15 cellular contexts compared by ENCODE assay signal in genomic region chr9:130187523-130187846, GRCh38. TPM values are rescaled to one million over a fixed set of nuclear protein-coding genes. Genes with fewer than 3 reads are reported as not detected.
A peak's percentile ranks its signal among the peaks of the same experiment; 100 is the strongest.
DNase-seq lines count a peak whose midpoint lies in the region; ATAC-seq and TF ChIP-seq lines count a peak whose summit lies in the region.
"Had no signal": no experiment of that assay in that cellular context is flagged by ENCODE, and none has a peak within 500 bp of the region (broad histone marks: within the 10 kb centered on the region; RNA-seq: fewer than 3 reads in every experiment).

No MANE protein-coding gene starts in this region.

- H3K36me3 ChIP-seq in MM.1S (replicated peaks; ENCODE audit: insufficient read depth, low read length) (no peaks in the 10 kb centered on the region), thyroid gland (no peaks in the 10 kb centered on the region)

- H3K9me2 ChIP-seq in MM.1S (replicated peaks; ENCODE audit: insufficient read depth, low read length): no peaks in the 10 kb centered on the region

- TF ChIP-seq POLR2A in thyroid gland (IDR thresholded peaks at IDR 0.05): no peak

- intact Hi-C loops in thyroid gland (cut with DNase I): no loop called here

- H3K9me3 Mint-ChIP-seq in chondrocyte (ENCODE audit: low read depth) (no peaks in the 10 kb centered on the region), mesothelial cell of epicardium (no peaks in the 10 kb centered on the region)
- H3K9me3 Mint-ChIP-seq in naive thymus-derived CD8-positive, alpha-beta T cell: no peaks in the 10 kb centered on the region
- H3K9me3 Mint-ChIP-seq: activated CD4-positive, alpha-beta memory T cell treated with anti-CD3 and anti-CD28 coated beads, Interleukin-2, amount 10 ng/mL, durations not matched to agents 7 days and 5 days; central memory CD8-positive, alpha-beta T cell; stimulated activated naive CD8-positive, alpha-beta T cell treated with anti-CD3 and anti-CD28 coated beads, Interleukin-15, amount 100 ng/mL, for 72 hours had no signal

- peak overlapping the region; percentile 60 for H3K4me2 ChIP-seq in MM.1S (ENCODE audit: low read depth, low read length)

- POLR2A ChIA-PET in naive thymus-derived CD8-positive, alpha-beta T cell (lab: Charles Lee): no interaction called here

- H3K9ac ChIP-seq in MM.1S (ENCODE audit: low read length): no peak overlapping the region

- no peaks in the 10 kb centered on the region for H3F3A ChIP-seq in MM.1S (ENCODE audit: insufficient read depth, low read length)

- DNase-seq in MM.1S (no peak), chondrocyte (ENCODE audit: low spot score) (peak; percentile 72), mesothelial cell of epicardium (ENCODE audit: low spot score in 2 of 2, unreplicated experiment in 2 of 2) (no peak), thyroid gland (no peak), HT-29 (ENCODE audit: low spot score) (no peak), NCI-H2029 treated with DMSO at 0.1 percent for 48 hours (lab: John Stamatoyannopoulos, UW) (no peak)
- no peak for DNase-seq in naive thymus-derived CD8-positive, alpha-beta T cell
- DNase-seq: activated CD4-positive, alpha-beta memory T cell treated with anti-CD3 and anti-CD28 coated beads, Interleukin-2, amount 10 ng/mL, durations not matched to agents 7 days and 5 days; activated gamma-delta T cell; NCI-H1092; NCI-H524; stimulated activated naive CD8-positive, alpha-beta T cell treated with anti-CD3 and anti-CD28 coated beads, Interleukin-15, amount 100 ng/mL, for 72 hours had no signal

- no peaks in the 10 kb centered on the region for H3K9me3 ChIP-seq in MM.1S (replicated peaks; ENCODE audit: insufficient read depth, low read length)
- H3K9me3 ChIP-seq in thyroid gland: no peaks in the 10 kb centered on the region

- H3K27ac Mint-ChIP-seq in chondrocyte (ENCODE audit: unreplicated experiment) (peak overlapping the region; percentile 8), mesothelial cell of epicardium (peak overlapping the region; percentile 50)
- no peak overlapping the region for H3K27ac Mint-ChIP-seq in naive thymus-derived CD8-positive, alpha-beta T cell
- H3K27ac Mint-ChIP-seq: activated CD4-positive, alpha-beta memory T cell treated with anti-CD3 and anti-CD28 coated beads, Interleukin-2, amount 10 ng/mL, durations not matched to agents 7 days and 5 days had no signal

- H3K27me3 ChIP-seq in MM.1S (replicated peaks; ENCODE audit: insufficient read depth, low read length) (peaks cover 93% of the 10 kb centered on the region), thyroid gland (no peaks in the 10 kb centered on the region)

- peak overlapping the region; percentile 58; the same call in 1 of the 2 replicates for H2AFZ ChIP-seq in MM.1S (ENCODE audit: low read length)

- H3K4me3 Mint-ChIP-seq in chondrocyte (ENCODE audit: unreplicated experiment) (no peak overlapping the region), mesothelial cell of epicardium (no peak overlapping the region)
- no peak overlapping the region for H3K4me3 Mint-ChIP-seq in naive thymus-derived CD8-positive, alpha-beta T cell
- H3K4me3 Mint-ChIP-seq: activated CD4-positive, alpha-beta memory T cell treated with anti-CD3 and anti-CD28 coated beads, Interleukin-2, amount 10 ng/mL, durations not matched to agents 7 days and 5 days; central memory CD8-positive, alpha-beta T cell; stimulated activated naive CD8-positive, alpha-beta T cell treated with anti-CD3 and anti-CD28 coated beads, Interleukin-15, amount 100 ng/mL, for 72 hours had no signal

- H3K27ac ChIP-seq in MM.1S (ENCODE audit: low read length) (no peak overlapping the region), thyroid gland (peak overlapping the region; percentile 77 to 85 (median 83))
- H3K27ac ChIP-seq: epithelial cell of prostate had no signal

- H3K4me1 ChIP-seq in MM.1S (ENCODE audit: low read length) (no peaks in the 10 kb centered on the region), thyroid gland (peaks cover 68 to 81% of the 10 kb centered on the region in 2 donors)

- TF ChIP-seq CTCF in MM.1S (IDR thresholded peaks at IDR 0.05; ENCODE audit: low read length): no peak
- TF ChIP-seq CTCF in chondrocyte (IDR thresholded peaks at IDR 0.05): no peak
- no peak for TF ChIP-seq CTCF in mesothelial cell of epicardium (IDR thresholded peaks at IDR 0.05; ENCODE audit: unreplicated experiment)
- no peak for TF ChIP-seq CTCF in thyroid gland (IDR thresholded peaks at IDR 0.05)

- H3K27me3 Mint-ChIP-seq in chondrocyte (ENCODE audit: low read depth) (no peaks in the 10 kb centered on the region), mesothelial cell of epicardium (ENCODE audit: low read depth) (no peaks in the 10 kb centered on the region)
- no peaks in the 10 kb centered on the region for H3K27me3 Mint-ChIP-seq in naive thymus-derived CD8-positive, alpha-beta T cell
- H3K27me3 Mint-ChIP-seq: activated CD4-positive, alpha-beta memory T cell treated with anti-CD3 and anti-CD28 coated beads, Interleukin-2, amount 10 ng/mL, durations not matched to agents 7 days and 5 days; stimulated activated naive CD8-positive, alpha-beta T cell treated with anti-CD3 and anti-CD28 coated beads, Interleukin-15, amount 100 ng/mL, for 72 hours had no signal

- peak overlapping the region; percentile 40 for H3K4me3 ChIP-seq in MM.1S (ENCODE audit: low read length)
- peak overlapping the region in 1 of 3 donors; percentile 10 for H3K4me3 ChIP-seq in thyroid gland (replicated peaks in 1 of 3)

- H3K4me1 Mint-ChIP-seq in chondrocyte (ENCODE audit: low read depth) (peaks cover 76% of the 10 kb centered on the region), mesothelial cell of epicardium (peaks cover 48% of the 10 kb centered on the region)
- peaks cover 0 to 2% (median 0%) of the 10 kb centered on the region in 4 donors for H3K4me1 Mint-ChIP-seq in naive thymus-derived CD8-positive, alpha-beta T cell
- H3K4me1 Mint-ChIP-seq: activated CD4-positive, alpha-beta memory T cell treated with anti-CD3 and anti-CD28 coated beads, Interleukin-2, amount 10 ng/mL, durations not matched to agents 7 days and 5 days; central memory CD8-positive, alpha-beta T cell had no signal

- 56 to 59% methylated on average over 8 to 9 of the region's 9 CpGs for WGBS in thyroid gland, 2 donors

- H3K36me3 Mint-ChIP-seq in chondrocyte (ENCODE audit: low read depth) (no peaks in the 10 kb centered on the region), mesothelial cell of epicardium (no peaks in the 10 kb centered on the region)
- no peaks in the 10 kb centered on the region for H3K36me3 Mint-ChIP-seq in naive thymus-derived CD8-positive, alpha-beta T cell

- no peaks in the 10 kb centered on the region for H3K79me2 ChIP-seq in MM.1S (ENCODE audit: low read length)

- ATAC-seq in naive thymus-derived CD8-positive, alpha-beta T cell: no peak
- ATAC-seq in HG03139 (IDR thresholded peaks at IDR 0.05; ENCODE audit: unreplicated experiment): no peak
- ATAC-seq: stimulated activated naive CD8-positive, alpha-beta T cell treated with anti-CD3 and anti-CD28 coated beads, Interleukin-15, amount 100 ng/mL, for 72 hours had no signal

- no peaks in the 10 kb centered on the region for H4K20me1 ChIP-seq in MM.1S (ENCODE audit: insufficient read depth, low read length)

RNA-seq across cellular contexts. Expression of gene NCS1, which starts 15.3 kb away (rescaled TPM):
- 50.0 to 59.5 TPM (median 56.6 TPM) in 3 replicates for total RNA-seq in chondrocyte
- 44.7 to 47.1 TPM (median 44.8 TPM) in 3 replicates for total RNA-seq in mesothelial cell of epicardium
- total RNA-seq in thyroid gland: 10 to 100 TPM; 31.0 to 85.4 (median 61.2) TPM
- total RNA-seq in naive thymus-derived CD8-positive, alpha-beta T cell: not detected
- under 1 TPM in 1 of 3 donors, not detected in 2; 0.30 TPM for polyA plus RNA-seq in naive thymus-derived CD8-positive, alpha-beta T cell
- 6.9 and 7.0 TPM in 2 replicates for total RNA-seq in HT-29 (2014; rRNA removed; shearing (Covaris generic))

Comparison
In these comparisons a context has a peak if more than half of its experiments do, and no peak if none do; other contexts are left out.
1. H3K27ac Mint-ChIP-seq: peak in chondrocyte (single experiment) and mesothelial cell of epicardium (single experiment); none in naive thymus-derived CD8-positive, alpha-beta T cell (0 of 10).